In genomic region chr10:71999360-72000072, GRCh38 we compare ENCODE assay signal across 8 cellular contexts. TPM values are rescaled to one million over a fixed set of nuclear protein-coding genes. Genes with fewer than 3 reads are reported as not detected.
A peak's percentile ranks its signal among the peaks of the same experiment; 100 is the strongest.
DNase-seq lines count a peak whose midpoint lies in the region; ATAC-seq, FAIRE-seq and TF ChIP-seq lines count a peak whose summit lies in the region.

No MANE protein-coding gene starts in this region.

- H2AFZ ChIP-seq in keratinocyte (ENCODE audit: control insufficient read depth, low read length): no peak overlapping the region

- POLR2A ChIA-PET in MCF 10A (lab: Yijun Ruan, JAX): interaction anchor here (0.6 to 3.1 kb wide), 11 partner anchors 10 to 332 kb away, joined by 3 to 28 read pairs (median 7); partner anchors contain the start of gene CHST3

- TF ChIP-seq CTCF in MCF 10A (IDR thresholded peaks at IDR 0.05; ENCODE audit: unreplicated experiment): no peak
- no peak for TF ChIP-seq CTCF in keratinocyte (optimal IDR thresholded peaks at IDR 0.05 in 1 of 3, IDR thresholded peaks at IDR 0.05 in 1 of 3, conservative IDR thresholded peaks at IDR 0.05 in 1 of 3; ENCODE audit: extremely low read depth in 1 of 3, insufficient read depth in 2 of 3, low read length in 3 of 3)

- dilution Hi-C loops in keratinocyte (cut with MboI; ENCODE audit: extremely low pct_ligation_motif_present, low sequenced_read_pairs): no loop called here

- H3K4me1 ChIP-seq in keratinocyte (ENCODE audit: control insufficient read depth, extremely low read depth, insufficient read depth, low read length): peaks cover 44% of the 10 kb centered on the region

- DNase-seq in MCF 10A (ENCODE audit: unreplicated experiment): peak; percentile 35
- no peak for DNase-seq in keratinocyte (ENCODE audit: low read depth, low spot score)
- peak; percentile 84 for DNase-seq in smooth muscle cell of the brain vasculature (ENCODE audit: low read depth, low spot score)
- DNase-seq in NCI-H345 treated with DMSO at 0.1 percent for 48 hours (lab: John Stamatoyannopoulos, UW; ENCODE audit: unreplicated experiment): no peak
- DNase-seq in amniotic stem cell (lab: John Stamatoyannopoulos, UW): no peak

- ATAC-seq in GM19452 (IDR thresholded peaks at IDR 0.05; ENCODE audit: unreplicated experiment) (peak; percentile 51), GM21367 (IDR thresholded peaks at IDR 0.05; ENCODE audit: unreplicated experiment) (no peak), GM21360 (IDR thresholded peaks at IDR 0.05; ENCODE audit: unreplicated experiment) (no peak)

- intact Hi-C loops in MCF 10A (cut with micrococcal nuclease): no loop called here

- H3K4me3 ChIP-seq in keratinocyte (ENCODE audit: control insufficient read depth in 2 of 3, extremely low read depth in 1 of 3, insufficient read depth in 2 of 3, low read depth in 1 of 3, low read length in 3 of 3): peak overlapping the region in 1 of 3 experiments; percentile 34

- H3K27me3 ChIP-seq in keratinocyte (ENCODE audit: control insufficient read depth, extremely low read depth, insufficient read depth, low read length): no peaks in the 10 kb centered on the region

- H3K27me3 Mint-ChIP-seq in MCF 10A (ENCODE audit: insufficient read depth, unreplicated experiment): no peaks in the 10 kb centered on the region

- H3K4me2 ChIP-seq in keratinocyte (ENCODE audit: control insufficient read depth, extremely low read depth, insufficient read depth, low read depth, low read length): peak overlapping the region; percentile 88

- no peaks in the 10 kb centered on the region for H3K9me1 ChIP-seq in keratinocyte (ENCODE audit: control insufficient read depth, extremely low read depth, insufficient read depth, low read length)

- no TSS peak for BruUV-seq in MCF 10A (replicated peaks; lab: Mats Ljungman, UMichigan)

- peaks cover 5% of the 10 kb centered on the region for H3K36me3 Mint-ChIP-seq in MCF 10A (ENCODE audit: insufficient read depth, unreplicated experiment)

- FAIRE-seq in keratinocyte (lab: Jason Lieb, UNC): no peak

- no peaks in the 10 kb centered on the region for H3K9me3 Mint-ChIP-seq in MCF 10A (ENCODE audit: unreplicated experiment)

- peak overlapping the region; percentile 48 for H3K4me3 Mint-ChIP-seq in MCF 10A (ENCODE audit: unreplicated experiment)

- H3K27ac Mint-ChIP-seq in MCF 10A (ENCODE audit: low read depth, unreplicated experiment): peak overlapping the region; percentile 82

- H3K27ac ChIP-seq in keratinocyte (ENCODE audit: control insufficient read depth, insufficient read depth, low read length): peak overlapping the region; percentile 85

- peaks cover 55% of the 10 kb centered on the region for H3K79me2 ChIP-seq in keratinocyte (ENCODE audit: control insufficient read depth, insufficient read depth, low read length)

- no peaks in the 10 kb centered on the region for H3K9me3 ChIP-seq in keratinocyte (ENCODE audit: control insufficient read depth, low read depth, low read length)

- CTCF ChIA-PET in MCF 10A (lab: Yijun Ruan, JAX): interaction anchor here (0.8 to 2.5 kb wide), 5 partner anchors 9 to 43 kb away, joined by 3 to 6 read pairs (median 4); no protein-coding TSS in a partner anchor

- H4K20me1 ChIP-seq in keratinocyte (ENCODE audit: control insufficient read depth, extremely low read depth, insufficient read depth, low read length): no peaks in the 10 kb centered on the region

- H3K36me3 ChIP-seq in keratinocyte (ENCODE audit: control insufficient read depth in 2 of 2, extremely low read depth in 1 of 2, insufficient read depth in 2 of 2, low read length in 2 of 2): peaks cover 3 to 4% of the 10 kb centered on the region in 2 experiments

- peak overlapping the region; percentile 63 for H3K9ac ChIP-seq in keratinocyte (ENCODE audit: control insufficient read depth, extremely low read depth, insufficient read depth, low read length)

- peaks cover 44% of the 10 kb centered on the region for H3K4me1 Mint-ChIP-seq in MCF 10A (ENCODE audit: insufficient read depth, unreplicated experiment)

RNA-seq across cellular contexts. Expression of gene CHST3, which starts 35.3 kb away (rescaled TPM):
- total RNA-seq in MCF 10A (2022): 28.7 and 29.3 TPM in 2 replicates
- 12.0 to 12.4 TPM (median 12.3 TPM) in 3 replicates for polyA plus RNA-seq in keratinocyte
- 3.6 TPM for polyA plus RNA-seq in keratinocyte (2011; ENCODE audit: low read depth)
- polyA plus RNA-seq in keratinocyte (2011; cell fraction: cytosol; rRNA removed): 7.5 and 7.8 TPM in 2 replicates
- polyA plus RNA-seq in keratinocyte (2011; cell fraction: nucleus; rRNA removed): 29.9 and 32.6 TPM in 2 replicates
- 5.8 and 14.6 TPM in 2 replicates for polyA plus RNA-seq in keratinocyte (2012; ENCODE audit: low replicate concordance)
- polyA minus RNA-seq in keratinocyte: 17.8 to 29.2 TPM (median 23.1 TPM) in 3 replicates
- 13.4 TPM for polyA minus RNA-seq in keratinocyte (2011; cell fraction: cytosol; rRNA and poly(A)+ RNA removed)
- polyA minus RNA-seq in keratinocyte (2011; cell fraction: nucleus; rRNA and poly(A)+ RNA removed): 34.8 and 43.4 TPM in 2 replicates

Comparison
In these comparisons a context has a peak if more than half of its experiments do, and no peak if none do; other contexts are left out.
1. DNase-seq: peak in MCF 10A (single experiment) and smooth muscle cell of the brain vasculature (single experiment); none in keratinocyte (single experiment), NCI-H345 treated with DMSO at 0.1 percent for 48 hours (single experiment) and amniotic stem cell (single experiment).